In the genomic region with DNA sequence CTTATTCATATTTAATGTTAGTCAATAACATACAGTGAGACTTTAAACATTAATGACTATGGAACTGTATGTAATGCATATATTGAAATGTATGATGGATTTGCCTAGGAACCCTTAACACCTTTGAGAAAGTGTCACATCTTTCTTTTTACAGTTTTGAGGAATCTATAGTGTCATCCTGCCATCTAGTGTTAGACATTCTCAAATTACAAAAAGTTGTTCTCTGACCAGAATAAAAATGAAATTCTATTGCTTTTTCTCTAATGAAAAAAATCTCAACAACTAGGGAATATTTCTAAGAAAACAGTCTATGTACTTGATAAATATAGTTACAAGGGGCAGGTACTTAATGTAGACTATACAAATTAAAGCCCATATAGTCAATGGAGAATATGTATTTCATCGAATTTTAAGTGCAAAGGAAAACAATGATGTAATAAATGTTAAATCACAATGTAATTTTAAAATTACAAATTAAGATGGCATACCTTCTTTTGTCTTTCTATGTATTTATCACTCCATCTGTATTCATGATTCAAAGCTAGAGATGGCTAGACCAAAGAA, we compare ENCODE assay signal across 8 cellular contexts. TPM values are rescaled to one million over a fixed set of nuclear protein-coding genes. Genes with fewer than 3 reads are reported as not detected.
DNase-seq lines count a peak whose midpoint lies in the region; ATAC-seq, FAIRE-seq and TF ChIP-seq lines count a peak whose summit lies in the region.

No MANE protein-coding gene starts in this region.

- no peaks in the 10 kb centered on the region for H3K27me3 ChIP-seq in right atrium auricular region

- TF ChIP-seq CTCF in C4-2B (conservative IDR thresholded peaks at IDR 0.05) (peak; percentile 48), kidney (IDR thresholded peaks at IDR 0.05; ENCODE audit: borderline replicate concordance, extremely low read depth, insufficient read depth) (peak; percentile 31), right atrium auricular region (IDR thresholded peaks at IDR 0.05) (peak in 1 of 2 donors; percentile 60)

- no peak for ATAC-seq in HG02970 (IDR thresholded peaks at IDR 0.05; ENCODE audit: low FRiP score, unreplicated experiment)
- ATAC-seq in HG03159 (IDR thresholded peaks at IDR 0.05; ENCODE audit: unreplicated experiment), result no peak

- H3K4me1 ChIP-seq in kidney (ENCODE audit: control insufficient read depth in 1 of 2, insufficient read depth in 1 of 2, low read depth in 1 of 2, low read length in 2 of 2) (no peaks in the 10 kb centered on the region), right atrium auricular region (no peaks in the 10 kb centered on the region)

- DNase-seq in HT1080 (ENCODE audit: low read depth) (peak; percentile 17), SW480 (ENCODE audit: low spot score) (peak; percentile 30), kidney (no peak), right atrium auricular region (ENCODE audit: low spot score) (no peak), islet precursor cell (no peak)

- intact Hi-C loops in kidney (cut with DNase I), result loop anchor here (5.0 kb wide), 1 partner anchor 591 kb away; no protein-coding TSS in a partner anchor

- no peak overlapping the region for H3K4me3 ChIP-seq in kidney (ENCODE audit: low read length in 2 of 2)
- no peak overlapping the region for H3K4me3 ChIP-seq in right atrium auricular region

- no peaks in the 10 kb centered on the region for H3K9me3 ChIP-seq in kidney (ENCODE audit: control insufficient read depth in 1 of 2, low read length in 2 of 2)
- no peaks in the 10 kb centered on the region for H3K9me3 ChIP-seq in right atrium auricular region

- peak; percentile 97 for FAIRE-seq in kidney (lab: Jason Lieb, UNC)

- no peak overlapping the region for H3K27ac ChIP-seq in C4-2B
- H3K27ac ChIP-seq in kidney (ENCODE audit: low read depth in 2 of 2, low read length in 2 of 2), result no peak overlapping the region
- no peak overlapping the region for H3K27ac ChIP-seq in right atrium auricular region

- H3K36me3 ChIP-seq in kidney (ENCODE audit: control insufficient read depth in 1 of 2, insufficient read depth in 2 of 2, low read length in 2 of 2), result no peaks in the 10 kb centered on the region
- no peaks in the 10 kb centered on the region for H3K36me3 ChIP-seq in right atrium auricular region

- H3K9ac ChIP-seq in kidney (ENCODE audit: low read length in 2 of 2), result no peak overlapping the region

RNA-seq across cellular contexts. Expression of a gene that starts 5.1 kb away (rescaled TPM):
- 0.56 TPM in 1 of 2 replicates, not detected in the other for total RNA-seq in HT1080 (2014; rRNA removed; shearing (Covaris generic))
- polyA plus RNA-seq in HT1080 (2015; cell fraction: cytosol; rRNA removed), result 0.09 and 0.28 TPM in 2 replicates
- 0.08 and 0.10 TPM in 2 replicates for polyA plus RNA-seq in HT1080 (2015; cell fraction: nucleus; rRNA removed)
- total RNA-seq in kidney (75.9 TPM), right atrium auricular region (10 to 100 TPM; 30.6 to 44.3 TPM)
- 7.9 TPM for polyA plus RNA-seq in kidney (ENCODE audit: insufficient read depth, low read depth, low replicate concordance)

Comparison
In these comparisons a context has a peak if more than half of its experiments do, and no peak if none do; other contexts are left out.
1. DNase-seq: peak in HT1080 (single experiment) and SW480 (single experiment); none in kidney (single experiment), right atrium auricular region (single experiment) and islet precursor cell (single experiment).
2. RNA of a gene that starts 5.1 kb away (total RNA-seq): 75.9 TPM in kidney (single experiment) and 30.6 to 44.3 TPM in right atrium auricular region; 0.56 TPM in HT1080; every median in the first group is over 10 times any median in the second.